1 cellular context compared by ENCODE assay signal in the genomic region with DNA sequence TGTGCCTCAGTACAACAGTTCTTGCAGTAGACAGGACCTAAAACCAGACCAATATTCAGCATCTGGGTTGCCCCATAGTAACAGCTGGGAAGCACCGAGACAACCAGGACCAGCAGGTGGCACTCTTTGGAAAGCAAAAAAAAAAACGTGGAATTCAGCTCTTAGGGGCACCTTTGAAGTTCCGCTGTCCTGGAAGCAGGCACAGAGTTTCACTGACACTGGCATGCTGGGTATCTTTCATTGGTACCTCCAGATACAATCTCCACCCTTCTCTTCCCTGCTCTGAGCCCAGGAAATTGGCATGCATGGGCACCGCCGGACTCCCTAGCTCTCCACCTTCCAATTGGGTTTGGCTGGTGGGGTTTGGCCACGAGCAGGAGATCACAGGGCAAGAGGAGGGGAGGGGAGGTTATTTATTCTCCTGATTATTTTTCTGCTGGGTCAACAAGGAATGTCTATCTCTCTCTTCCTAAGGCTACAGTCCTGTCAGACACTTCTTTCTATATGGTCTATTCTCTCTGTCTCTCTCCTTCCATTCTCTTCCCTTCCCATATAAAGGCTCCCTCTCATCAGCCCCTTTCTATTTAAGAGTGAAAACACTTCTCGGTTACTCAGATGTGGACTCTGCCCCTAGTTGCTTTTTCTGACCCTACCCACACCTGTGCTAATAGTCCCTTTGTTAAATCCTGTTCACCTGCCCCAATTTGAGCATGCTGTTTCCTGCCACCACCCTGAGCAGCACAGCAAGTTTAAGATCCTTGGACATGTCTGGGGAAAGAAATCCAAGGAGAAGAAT.
TF ChIP-seq lines count a peak whose summit lies in the region.

No MANE protein-coding gene starts in this region.

TF ChIP-seq in GM23338, 12 proteins besides CTCF, POLR2A, EP300 and RAD21:
- TF ChIP-seq CREB1 (CRISPR knock-in tag; IDR thresholded peaks at IDR 0.05; ENCODE audit: low read depth) (no peak), STAT1 (IDR thresholded peaks at IDR 0.05; ENCODE audit: unreplicated experiment) (no peak), JUNB (IDR thresholded peaks at IDR 0.05; ENCODE audit: unreplicated experiment) (no peak)
